In the genomic region with DNA sequence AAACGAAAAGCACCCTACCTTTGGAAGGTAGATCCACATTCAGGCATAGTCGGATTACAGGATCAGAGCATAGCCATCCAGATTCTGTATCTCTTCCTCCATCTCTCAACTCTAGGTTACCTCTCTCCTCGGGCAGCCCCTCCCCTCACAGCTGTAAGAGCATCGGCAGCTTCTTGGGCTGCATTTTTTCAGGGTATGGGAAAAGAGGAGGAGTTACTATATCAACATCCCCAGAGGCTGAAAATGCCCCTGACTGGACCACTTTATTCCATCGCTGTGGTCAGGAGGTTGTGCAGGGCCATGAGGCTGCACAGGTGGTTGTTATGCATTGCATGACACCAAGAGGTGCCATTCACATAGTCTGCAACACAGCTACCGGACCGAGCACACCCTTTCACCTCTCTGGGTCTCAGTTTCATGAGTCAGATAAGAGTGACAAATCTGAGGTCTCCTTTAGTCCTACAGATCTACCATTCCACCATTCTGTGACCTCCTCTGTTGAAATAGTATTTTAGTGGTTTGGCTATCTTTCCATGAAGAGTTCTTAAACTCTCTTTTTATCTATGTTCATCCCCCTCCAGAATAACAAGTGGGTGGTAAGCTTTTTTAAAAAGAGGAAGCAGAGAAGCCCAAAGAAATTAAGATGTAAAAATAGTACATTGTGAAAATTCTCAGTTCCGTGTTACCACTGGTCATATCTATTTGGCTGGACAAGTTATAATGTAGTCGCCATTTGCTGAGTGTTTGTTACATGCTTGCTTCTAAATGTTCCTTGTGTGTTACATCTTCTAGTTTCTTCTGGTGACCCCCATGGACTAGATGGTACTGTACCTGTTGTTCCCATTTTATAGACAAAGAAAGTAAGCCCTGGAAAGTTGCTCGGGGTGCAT, we compare ENCODE assay signal across 8 cellular contexts. TPM values are rescaled to one million over a fixed set of nuclear protein-coding genes. Genes with fewer than 3 reads are reported as not detected.
DNase-seq lines count a peak whose midpoint lies in the region; ATAC-seq, FAIRE-seq and TF ChIP-seq lines count a peak whose summit lies in the region.

No MANE protein-coding gene starts in this region.

- H3K27me3 Mint-ChIP-seq in T-cell, result peaks cover 0 to 6% of the 10 kb centered on the region in 2 donors
- peaks cover 18% of the 10 kb centered on the region for H3K27me3 Mint-ChIP-seq in endodermal cell (ENCODE audit: insufficient read depth)

- 91 to 94% methylated on average over 6 to 10 of the region's 10 CpGs for WGBS in endodermal cell (ENCODE audit: insufficient coverage in 1 of 2, insufficient read length in 1 of 2), 2 experiments

- peak overlapping the region in 1 of 3 donors; percentile 34 for H3K4me3 Mint-ChIP-seq in T-cell
- no peak overlapping the region for H3K4me3 Mint-ChIP-seq in endodermal cell

- POLR2A ChIA-PET in T-cell (lab: Charles Lee), result no interaction called here

- peaks cover under 1% of the 10 kb centered on the region for H3K4me1 ChIP-seq in osteoblast (ENCODE audit: insufficient read depth, low read length)
- no peaks in the 10 kb centered on the region for H3K4me1 ChIP-seq in endodermal cell (ENCODE audit: control insufficient read depth, insufficient read depth, low read length)

- no peaks in the 10 kb centered on the region for H3K36me3 Mint-ChIP-seq in T-cell
- H3K36me3 Mint-ChIP-seq in endodermal cell (ENCODE audit: low read depth), result no peaks in the 10 kb centered on the region

- peak; percentile 99 for FAIRE-seq in GM18507 (lab: Jason Lieb, UNC)

- no peak overlapping the region for H2AFZ ChIP-seq in osteoblast (ENCODE audit: low read length)

- peaks cover 0 to 6% (median 0%) of the 10 kb centered on the region in 3 donors for H3K9me3 Mint-ChIP-seq in T-cell
- peaks cover 12% of the 10 kb centered on the region for H3K9me3 Mint-ChIP-seq in endodermal cell

- H3K79me2 ChIP-seq in osteoblast (ENCODE audit: insufficient read depth, low read length), result no peaks in the 10 kb centered on the region

- H3K9ac ChIP-seq in endodermal cell (ENCODE audit: extremely low read depth, low read length, poor library complexity, severe bottlenecking), result no peak overlapping the region

- H4K20me1 ChIP-seq in osteoblast (ENCODE audit: insufficient read depth, low read length), result no peaks in the 10 kb centered on the region

- no peak overlapping the region for H3K4me2 ChIP-seq in osteoblast (ENCODE audit: insufficient read depth, low read length)

- ATAC-seq in GM21576 (IDR thresholded peaks at IDR 0.05; ENCODE audit: unreplicated experiment) (peak; percentile 80), HG03558 (IDR thresholded peaks at IDR 0.05; ENCODE audit: extremely low read depth, unreplicated experiment) (peak; percentile 73), T-cell (replicated peaks in 1 of 4) (no peak)

- no peak for TF ChIP-seq CTCF in osteoblast (IDR thresholded peaks at IDR 0.05; ENCODE audit: extremely low read depth, low read depth, low read length)
- TF ChIP-seq CTCF in endodermal cell (conservative IDR thresholded peaks at IDR 0.05), result no peak

- no peaks in the 10 kb centered on the region for H3K36me3 ChIP-seq in osteoblast (ENCODE audit: insufficient read depth, low read length)
- no peaks in the 10 kb centered on the region for H3K36me3 ChIP-seq in endodermal cell (ENCODE audit: control insufficient read depth, insufficient read depth, low read length)

- H3K27ac Mint-ChIP-seq in T-cell (no peak overlapping the region), endodermal cell (no peak overlapping the region)

- H3K4me1 Mint-ChIP-seq in T-cell (peaks cover 0 to 7% (median 4%) of the 10 kb centered on the region in 3 donors), endodermal cell (peaks cover 11% of the 10 kb centered on the region)

- H3K9me3 ChIP-seq in osteoblast (ENCODE audit: low read depth, low read length), result no peaks in the 10 kb centered on the region
- H3K9me3 ChIP-seq in endodermal cell (ENCODE audit: control insufficient read depth, low read length), result no peaks in the 10 kb centered on the region

- H3K27me3 ChIP-seq in osteoblast (ENCODE audit: insufficient read depth, low read length) (peaks cover 35% of the 10 kb centered on the region), endodermal cell (ENCODE audit: control insufficient read depth, insufficient read depth, low read length, poor library complexity, severe bottlenecking) (no peaks in the 10 kb centered on the region)

- CTCF ChIA-PET in T-cell (lab: Charles Lee), result no interaction called here

- H3K27ac ChIP-seq in osteoblast (ENCODE audit: low read depth, low read length), result no peak overlapping the region
- no peak overlapping the region for H3K27ac ChIP-seq in endodermal cell (ENCODE audit: low read depth, low read length)
- no peak overlapping the region for H3K27ac ChIP-seq in caudate nucleus (ENCODE audit: low read depth, low read length)

- peak; percentile 50 for DNase-seq in GM18507 (ENCODE audit: extremely low spot score, insufficient read length, low read depth)
- DNase-seq in germinal center (ENCODE audit: low spot score), result peak; percentile 48
- DNase-seq in T-cell, result no peak
- no peak for DNase-seq in osteoblast (ENCODE audit: insufficient read length, low spot score, missing footprints)
- no peak for DNase-seq in endodermal cell
- DNase-seq in caudate nucleus (lab: John Stamatoyannopoulos, UW), result no peak

- H3K4me3 ChIP-seq in osteoblast (ENCODE audit: insufficient read depth, low read length), result no peak overlapping the region
- H3K4me3 ChIP-seq in endodermal cell (ENCODE audit: low read length), result no peak overlapping the region

RNA-seq across cellular contexts. Expression of a gene that starts 56.6 kb away (rescaled TPM):
- total RNA-seq in T-cell, result 10 to 100 TPM in 2 of 5 donors, 1 to 10 TPM in 3; 1.9 to 13.8 (median 9.8) TPM
- 47.7 and 49.2 TPM in 2 replicates for total RNA-seq in osteoblast
- total RNA-seq in endodermal cell, result 1 to 10 TPM in 1 of 2 donors, under 1 TPM in 1; 0.07 to 1.9 TPM
- polyA plus RNA-seq in endodermal cell (2013, experiment 1 of 2), result 6.9 TPM
- polyA plus RNA-seq in endodermal cell (2013, experiment 2 of 2), result 6.4 TPM

Comparison
In these comparisons a context has a peak if more than half of its experiments do, and no peak if none do; other contexts are left out.
1. DNase-seq: peak in GM18507 (single experiment) and germinal center (single experiment); none in T-cell (0 of 34), osteoblast (single experiment), endodermal cell (single experiment) and caudate nucleus (0 of 61).
2. ATAC-seq: peak in GM21576 (single experiment) and HG03558 (single experiment); none in T-cell (0 of 4).